ENCODE assay signal across 1 cellular context in genomic region chr7:127650842-127651555, GRCh38.
TF ChIP-seq lines count a peak whose summit lies in the region.

No MANE protein-coding gene starts in this region.

TF ChIP-seq in endothelial cell of umbilical vein, 7 proteins besides CTCF, POLR2A, EP300 and RAD21:
- TF ChIP-seq POLR2AphosphoS5 (IDR thresholded peaks at IDR 0.05; ENCODE audit: insufficient read depth, low read depth, low read length) (no peak), FOS (IDR thresholded peaks at IDR 0.05; ENCODE audit: borderline replicate concordance, insufficient read depth, low read length) (no peak), MAX (IDR thresholded peaks at IDR 0.05; ENCODE audit: insufficient read depth, insufficient read length) (no peak), JUN (IDR thresholded peaks at IDR 0.05; ENCODE audit: borderline replicate concordance, insufficient read depth, insufficient read length, low read depth) (no peak)
TF ChIP-seq in endothelial cell of umbilical vein: peak in this region for 0.
